In genomic region chr9:18985464-18985951, GRCh38 we compare ENCODE assay signal across 24 cellular contexts. TPM values are rescaled to one million over a fixed set of nuclear protein-coding genes. Genes with fewer than 3 reads are reported as not detected.
DNase-seq lines count a peak whose midpoint lies in the region; ATAC-seq, FAIRE-seq and TF ChIP-seq lines count a peak whose summit lies in the region.
"Had no signal": no experiment of that assay in that cellular context is flagged by ENCODE, and none has a peak within 500 bp of the region (broad histone marks: within the 10 kb centered on the region; RNA-seq: fewer than 3 reads in every experiment).

No MANE protein-coding gene starts in this region.

- H3K9me2 ChIP-seq in GM23248 (ENCODE audit: insufficient read depth), result no peaks in the 10 kb centered on the region

- peak in 1 of 2 experiments; percentile 19; a peak in 1 of 4 replicates for TF ChIP-seq RAD21 in H1 (IDR thresholded peaks at IDR 0.05 in 1 of 2, conservative IDR thresholded peaks at IDR 0.05 in 1 of 2; ENCODE audit: low read depth in 2 of 2, low read length in 2 of 2)

- ATAC-seq in HG03175 (IDR thresholded peaks at IDR 0.05; ENCODE audit: unreplicated experiment), result no peak
- ATAC-seq: body of pancreas, heart right ventricle had no signal

- H2AK5ac ChIP-seq in H1 (ENCODE audit: low read depth, low read length), result no peak overlapping the region

- 21 to 28% methylated on average over 5 to 6 of the region's 6 CpGs for WGBS in GM23248 (ENCODE audit: low coverage in 1 of 2, low lambda C conversion rate in 2 of 2, missing lambda C conversion rate in 2 of 2), 2 experiments
- 82% methylated on average over 6 of the region's 6 CpGs; no CpG with 5 or more reads in 1 of the 2 experiments for WGBS in H1 (ENCODE audit: extremely low coverage in 1 of 2, insufficient coverage in 1 of 2, insufficient read length in 1 of 2, insufficient replicate concordance in 2 of 2, low coverage in 1 of 2, low lambda C conversion rate in 2 of 2, missing lambda C conversion rate in 1 of 2), 2 experiments

- H3K23ac ChIP-seq in H1 (ENCODE audit: insufficient read length), result no peak overlapping the region

- no peak overlapping the region for H2BK12ac ChIP-seq in H1 (ENCODE audit: low read depth, low read length)

- H3K18ac ChIP-seq in H1 (ENCODE audit: extremely low read depth, low read length), result no peak overlapping the region

- H3K27me3 ChIP-seq in GM23248 (replicated peaks; ENCODE audit: insufficient read depth) (no peaks in the 10 kb centered on the region), H1 (replicated peaks in 1 of 4; ENCODE audit: control insufficient read depth in 3 of 4, extremely low read depth in 1 of 4, insufficient read depth in 3 of 4, low read length in 3 of 4) (no peaks in the 10 kb centered on the region)
- H3K27me3 ChIP-seq: body of pancreas, heart right ventricle, vagina had no signal

- peak; percentile 15 for DNase-seq in AG08395 (ENCODE audit: low spot score)
- peak; percentile 29 for DNase-seq in GM23248
- no peak for DNase-seq in H1 (ENCODE audit: low read depth in 1 of 2, low spot score in 2 of 2)
- no peak for DNase-seq in glutamatergic neuron
- DNase-seq in SIG-M5 (lab: John Stamatoyannopoulos, UW), result no peak
- DNase-seq in NCI-H526 (lab: John Stamatoyannopoulos, UW), result no peak
- DNase-seq: activated CD4-positive, alpha-beta T cell treated with anti-CD3 and anti-CD28 coated beads for 48 hours; activated naive CD8-positive, alpha-beta T cell treated with anti-CD3 and anti-CD28 coated beads for 36 hours; body of pancreas; CD4-positive, CD25-positive, alpha-beta regulatory T cell; GDM1; heart right ventricle; Kasumi-1; NCI-H1105; NCI-H2107; NCI-H510A treated with DMSO at 0.1 percent for 48 hours had no signal

- H3K9me3 ChIP-seq in GM23248 (ENCODE audit: low read depth) (no peaks in the 10 kb centered on the region), H1 (ENCODE audit: insufficient read depth in 2 of 2, low read depth in 1 of 2, low read length in 1 of 2) (peaks cover 0 to 2% of the 10 kb centered on the region in 2 experiments; a peak in 1 of 4 replicates)
- H3K9me3 ChIP-seq: body of pancreas, vagina had no signal

- peak overlapping the region in 2 of 3 experiments; percentile 14 to 87 for H3K27ac Mint-ChIP-seq in nephron
- H3K27ac Mint-ChIP-seq in glutamatergic neuron (ENCODE audit: unreplicated experiment), result no peak overlapping the region
- H3K27ac Mint-ChIP-seq: activated naive CD8-positive, alpha-beta T cell treated with anti-CD3 and anti-CD28 coated beads for 36 hours; CD4-positive, CD25-positive, alpha-beta regulatory T cell had no signal

- no peak overlapping the region for H2BK20ac ChIP-seq in H1 (ENCODE audit: low read length)

- POLR2A ChIA-PET in H1 (lab: Charles Lee; ENCODE audit: partially characterized antibody), result no interaction called here

- H3K4me1 Mint-ChIP-seq in nephron (peaks cover 24% of the 10 kb centered on the region), glutamatergic neuron (ENCODE audit: low read depth, unreplicated experiment) (no peaks in the 10 kb centered on the region)
- H3K4me1 Mint-ChIP-seq: activated naive CD8-positive, alpha-beta T cell treated with anti-CD3 and anti-CD28 coated beads for 36 hours; CD4-positive, CD25-positive, alpha-beta regulatory T cell had no signal

- no peak overlapping the region for H4K5ac ChIP-seq in H1 (ENCODE audit: insufficient read length, low read depth, low read length)

- no peak overlapping the region for H3K14ac ChIP-seq in H1 (ENCODE audit: insufficient read length)

- no peak overlapping the region for H3K56ac ChIP-seq in H1 (replicated peaks; ENCODE audit: insufficient read length, low read depth, low read length)

- no peak overlapping the region for H2BK120ac ChIP-seq in H1 (replicated peaks; ENCODE audit: low read depth, low read length)

- in situ Hi-C loops in GM23248 (cut with MboI), result no loop called here

- H3K4me1 ChIP-seq in GM23248 (ENCODE audit: insufficient read depth) (0 out of 2 replicates have a peak, but pooled peaks cover 13% of the 10 kb centered on the region), H1 (replicated peaks in 1 of 4; ENCODE audit: control insufficient read depth in 3 of 4, insufficient read depth in 4 of 4, low read length in 3 of 4) (peaks cover 0 to 2% (median 0%) of the 10 kb centered on the region in 4 experiments; a peak in 1 of 7 replicates)
- H3K4me1 ChIP-seq: body of pancreas, HAP-1 had no signal

- H3K79me2 ChIP-seq in GM23248 (ENCODE audit: insufficient read depth) (no peaks in the 10 kb centered on the region), H1 (ENCODE audit: control insufficient read depth in 1 of 2, insufficient read depth in 2 of 2, low read length in 2 of 2) (no peaks in the 10 kb centered on the region)

- TF ChIP-seq CTCF in H1 (IDR thresholded peaks at IDR 0.05; ENCODE audit: control extremely low read depth in 1 of 3, insufficient read depth in 1 of 3, low read depth in 1 of 3, low read length in 3 of 3) (no peak), nephron (IDR thresholded peaks at IDR 0.05; ENCODE audit: unreplicated experiment in 3 of 3) (no peak), glutamatergic neuron (IDR thresholded peaks at IDR 0.05; ENCODE audit: partially characterized antibody, unreplicated experiment) (no peak)

- H3K27me3 Mint-ChIP-seq in nephron (ENCODE audit: low read depth) (peaks cover 4% of the 10 kb centered on the region), glutamatergic neuron (ENCODE audit: unreplicated experiment) (no peaks in the 10 kb centered on the region)
- H3K27me3 Mint-ChIP-seq: activated naive CD8-positive, alpha-beta T cell treated with anti-CD3 and anti-CD28 coated beads for 36 hours had no signal

- no peaks in the 10 kb centered on the region for H3K23me2 ChIP-seq in H1 (ENCODE audit: low read depth, low read length)

- H3K9ac ChIP-seq in GM23248, result no peak overlapping the region
- no peak overlapping the region for H3K9ac ChIP-seq in H1 (replicated peaks in 1 of 4; ENCODE audit: extremely low read depth in 1 of 4, low read depth in 3 of 4, low read length in 3 of 4)

- no peak overlapping the region for H3K4me3 ChIP-seq in GM23248
- H3K4me3 ChIP-seq in H1 (ENCODE audit: extremely low read depth in 1 of 4, insufficient read depth in 2 of 4, low read depth in 3 of 4, low read length in 4 of 4), result no peak overlapping the region
- H3K4me3 ChIP-seq: body of pancreas, HAP-1, heart right ventricle, vagina had no signal

- H2AFZ ChIP-seq in GM23248 (no peak overlapping the region), H1 (ENCODE audit: low read length) (no peak overlapping the region; the same call in 1 of the 2 replicates)

- peaks cover 28% of the 10 kb centered on the region for H3K9me3 Mint-ChIP-seq in nephron
- peaks cover 2% of the 10 kb centered on the region for H3K9me3 Mint-ChIP-seq in glutamatergic neuron (ENCODE audit: unreplicated experiment)
- H3K9me3 Mint-ChIP-seq: activated naive CD8-positive, alpha-beta T cell treated with anti-CD3 and anti-CD28 coated beads for 36 hours had no signal

- FAIRE-seq in H1 (lab: Jason Lieb, UNC), result peak; percentile 66
- FAIRE-seq: colon, GM12892, TTC549 had no signal

- no peak overlapping the region for H2BK15ac ChIP-seq in H1 (ENCODE audit: low read length)

- TF ChIP-seq EP300 in H1 (IDR thresholded peaks at IDR 0.05; ENCODE audit: borderline replicate concordance in 1 of 2, low read depth in 2 of 2, low read length in 2 of 2), result no peak

- H4K91ac ChIP-seq in H1 (replicated peaks; ENCODE audit: insufficient read length, low read length), result no peak overlapping the region

- H3K4me3 Mint-ChIP-seq in nephron (no peak overlapping the region), glutamatergic neuron (ENCODE audit: unreplicated experiment) (no peak overlapping the region)
- H3K4me3 Mint-ChIP-seq: activated naive CD8-positive, alpha-beta T cell treated with anti-CD3 and anti-CD28 coated beads for 36 hours; CD4-positive, CD25-positive, alpha-beta regulatory T cell had no signal

- no peak for TF ChIP-seq POLR2A in H1 (IDR thresholded peaks at IDR 0.05; ENCODE audit: control extremely low read depth in 1 of 2, low read depth in 2 of 2, low read length in 2 of 2)

- peaks cover 13% of the 10 kb centered on the region for H3K36me3 Mint-ChIP-seq in nephron (ENCODE audit: low read depth)
- H3K36me3 Mint-ChIP-seq in glutamatergic neuron (ENCODE audit: unreplicated experiment), result peaks cover 6% of the 10 kb centered on the region
- H3K36me3 Mint-ChIP-seq: activated naive CD8-positive, alpha-beta T cell treated with anti-CD3 and anti-CD28 coated beads for 36 hours; CD4-positive, CD25-positive, alpha-beta regulatory T cell had no signal

- CTCF ChIA-PET in H1 (lab: Charles Lee; ENCODE audit: partially characterized antibody), result interaction anchor here (0.7 kb wide), 1 partner anchor 12 kb away, joined by 3 read pairs; no protein-coding TSS in a partner anchor

- no peaks in the 10 kb centered on the region for H3F3A ChIP-seq in GM23248 (ENCODE audit: insufficient read depth)

- H3K27ac ChIP-seq in GM23248 (no peak overlapping the region), H1 (ENCODE audit: low read depth, low read length) (no peak overlapping the region)
- H3K27ac ChIP-seq: body of pancreas, heart right ventricle, vagina had no signal

- H4K8ac ChIP-seq in H1 (ENCODE audit: extremely low read depth, insufficient read depth, low read length), result no peak overlapping the region

- no peak overlapping the region for H3K4ac ChIP-seq in H1 (replicated peaks; ENCODE audit: insufficient read length, low read depth, low read length)

- H3K36me3 ChIP-seq in GM23248 (ENCODE audit: low read depth) (no peaks in the 10 kb centered on the region), H1 (ENCODE audit: control insufficient read depth in 2 of 4, insufficient read depth in 4 of 4, low read length in 3 of 4) (no peaks in the 10 kb centered on the region)
- H3K36me3 ChIP-seq: HAP-1, heart right ventricle, vagina had no signal

- H3K79me1 ChIP-seq in H1 (ENCODE audit: low read depth, low read length), result no peaks in the 10 kb centered on the region

- no peak overlapping the region for H2BK5ac ChIP-seq in H1 (ENCODE audit: low read depth, low read length)

- H3K4me2 ChIP-seq in GM23248 (ENCODE audit: unreplicated experiment), result peak overlapping the region; percentile 8
- H3K4me2 ChIP-seq in H1 (ENCODE audit: insufficient read depth in 1 of 2, low read depth in 2 of 2, low read length in 2 of 2), result no peak overlapping the region

- H4K20me1 ChIP-seq in GM23248 (ENCODE audit: insufficient read depth), result no peaks in the 10 kb centered on the region
- no peaks in the 10 kb centered on the region for H4K20me1 ChIP-seq in H1 (replicated peaks in 1 of 2; ENCODE audit: control insufficient read depth in 1 of 2, insufficient read depth in 2 of 2, low read length in 2 of 2)

RNA-seq across cellular contexts. Expression of gene SAXO1, which starts 47.5 kb away (rescaled TPM):
- total RNA-seq in GM23248 (2014; rRNA removed; shearing (Covaris generic)), result not detected in 2 replicates
- 0.65 and 0.83 TPM in 2 replicates for polyA plus RNA-seq in GM23248 (2016; fragmentation: Nextera tagmentation; extraction: Ambion mirVana)
- 0.20 TPM in 1 of 2 replicates, not detected in the other for total RNA-seq in H1 (2021; fragmentation: NEBNext Ultra II Directional; extraction: Animal tissue kit (Norgen Biotek cat#: 25700))
- 0.11 TPM in 2 replicates for polyA plus RNA-seq in H1 (2011; rRNA removed)
- 0.10 TPM for polyA plus RNA-seq in H1 (2011; cell fraction: cytosol; rRNA removed)
- 0.23 TPM for polyA plus RNA-seq in H1 (2011; cell fraction: nucleus; rRNA removed)
- 0.05 TPM in 1 of 4 replicates, not detected in the others for polyA plus RNA-seq in H1 (2012, experiment 1 of 2)
- 0.08 TPM for polyA plus RNA-seq in H1 (2012, experiment 2 of 2)
- polyA plus RNA-seq in H1 (2013, experiment 1 of 2), result under 0.01 TPM
- 0.06 TPM for polyA plus RNA-seq in H1 (2013, experiment 2 of 2)
- polyA minus RNA-seq in H1 (2011; rRNA and poly(A)+ RNA removed), result 0.38 and 0.54 TPM in 2 replicates
- 0.66 TPM for polyA minus RNA-seq in H1 (2011; cell fraction: cytosol; rRNA and poly(A)+ RNA removed)
- 1.1 TPM for polyA minus RNA-seq in H1 (2011; cell fraction: nucleus; rRNA and poly(A)+ RNA removed)
- total RNA-seq in glutamatergic neuron (ENCODE audit: unreplicated experiment), result 0.37 TPM
- total RNA-seq: A673; activated naive CD8-positive, alpha-beta T cell treated with anti-CD3 and anti-CD28 coated beads for 36 hours; body of pancreas; vagina had no signal
- polyA plus RNA-seq: heart right ventricle had no signal

Comparison
In these comparisons a context has a peak if more than half of its experiments do, and no peak if none do; other contexts are left out.
1. DNase-seq: peak in AG08395 (single experiment) and GM23248 (single experiment); none in H1 (0 of 2), glutamatergic neuron (single experiment), SIG-M5 (single experiment) and NCI-H526 (0 of 2).